In the genomic region with DNA sequence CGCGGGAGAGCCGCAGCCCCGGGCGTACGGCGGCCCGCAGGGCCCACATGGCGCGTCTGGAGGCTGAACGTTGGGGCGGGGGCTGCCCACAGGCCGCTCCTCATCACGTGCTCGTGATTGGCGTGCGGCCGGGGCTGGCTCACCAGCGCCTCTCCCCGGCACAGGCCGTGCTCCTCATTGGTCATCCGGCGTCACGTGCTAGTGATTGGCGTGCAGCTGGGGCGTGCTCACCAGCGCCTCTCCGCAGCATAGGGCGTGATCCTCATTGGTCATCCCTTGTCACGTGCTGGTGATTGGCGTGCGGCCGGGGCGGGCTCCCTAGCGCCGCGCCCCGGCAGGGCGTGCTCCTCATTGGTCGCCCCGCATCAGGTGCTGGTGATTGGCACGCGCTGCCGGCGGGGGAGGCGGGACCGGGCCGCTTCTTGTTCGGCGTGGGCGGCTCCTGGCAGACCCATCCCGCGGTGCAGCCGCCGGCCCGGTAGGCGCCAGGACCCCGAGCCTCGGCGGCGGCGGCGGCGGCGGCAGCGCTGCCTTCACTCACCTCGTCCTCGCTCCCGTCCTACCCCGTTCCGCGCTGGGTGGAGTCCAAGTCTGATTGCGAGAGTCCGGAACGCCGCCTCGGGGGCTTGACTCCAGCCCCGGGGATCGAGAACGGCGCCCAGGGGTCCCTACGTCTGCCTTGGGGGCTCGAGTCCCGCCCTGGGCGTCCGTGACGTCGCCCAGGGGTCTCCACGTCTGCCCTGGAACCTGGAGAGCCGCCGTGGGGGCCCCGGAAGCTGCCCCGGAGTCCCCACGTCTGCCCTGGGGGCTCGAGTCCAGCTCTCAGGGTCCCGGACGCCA, we compare ENCODE assay signal across 1 cellular context.
A peak's percentile ranks its signal among the peaks of the same experiment; 100 is the strongest.
TF ChIP-seq lines count a peak whose summit lies in the region.

A gene with protein sequence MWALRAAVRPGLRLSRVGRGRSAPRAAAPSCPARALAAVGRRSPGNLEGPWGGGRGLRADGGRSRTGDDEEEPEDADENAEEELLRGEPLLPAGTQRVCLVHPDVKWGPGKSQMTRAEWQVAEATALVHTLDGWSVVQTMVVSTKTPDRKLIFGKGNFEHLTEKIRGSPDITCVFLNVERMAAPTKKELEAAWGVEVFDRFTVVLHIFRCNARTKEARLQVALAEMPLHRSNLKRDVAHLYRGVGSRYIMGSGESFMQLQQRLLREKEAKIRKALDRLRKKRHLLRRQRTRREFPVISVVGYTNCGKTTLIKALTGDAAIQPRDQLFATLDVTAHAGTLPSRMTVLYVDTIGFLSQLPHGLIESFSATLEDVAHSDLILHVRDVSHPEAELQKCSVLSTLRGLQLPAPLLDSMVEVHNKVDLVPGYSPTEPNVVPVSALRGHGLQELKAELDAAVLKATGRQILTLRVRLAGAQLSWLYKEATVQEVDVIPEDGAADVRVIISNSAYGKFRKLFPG (minus strand): TSS at position 58 of the 840 bp plus-strand sequence. CDS start 9 bp downstream, at position 49.

TF ChIP-seq in IMR-90, 13 proteins besides CTCF, POLR2A, EP300 and RAD21:
- TF ChIP-seq, protein P1, sequence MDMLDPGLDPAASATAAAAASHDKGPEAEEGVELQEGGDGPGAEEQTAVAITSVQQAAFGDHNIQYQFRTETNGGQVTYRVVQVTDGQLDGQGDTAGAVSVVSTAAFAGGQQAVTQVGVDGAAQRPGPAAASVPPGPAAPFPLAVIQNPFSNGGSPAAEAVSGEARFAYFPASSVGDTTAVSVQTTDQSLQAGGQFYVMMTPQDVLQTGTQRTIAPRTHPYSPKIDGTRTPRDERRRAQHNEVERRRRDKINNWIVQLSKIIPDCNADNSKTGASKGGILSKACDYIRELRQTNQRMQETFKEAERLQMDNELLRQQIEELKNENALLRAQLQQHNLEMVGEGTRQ (IDR thresholded peaks at IDR 0.05; ENCODE audit: low read depth, low read length) = peak; percentile 99
- no peak for TF ChIP-seq RFX5 (IDR thresholded peaks at IDR 0.05; ENCODE audit: low read depth, low read length)
- TF ChIP-seq MXI1 (IDR thresholded peaks at IDR 0.05; ENCODE audit: borderline replicate concordance, low read depth, low read length) = peak; percentile 70; the same call in 1 of the 2 replicates
- TF ChIP-seq MAFK (IDR thresholded peaks at IDR 0.05; ENCODE audit: low read depth, low read length) = no peak
- TF ChIP-seq, protein P2, sequence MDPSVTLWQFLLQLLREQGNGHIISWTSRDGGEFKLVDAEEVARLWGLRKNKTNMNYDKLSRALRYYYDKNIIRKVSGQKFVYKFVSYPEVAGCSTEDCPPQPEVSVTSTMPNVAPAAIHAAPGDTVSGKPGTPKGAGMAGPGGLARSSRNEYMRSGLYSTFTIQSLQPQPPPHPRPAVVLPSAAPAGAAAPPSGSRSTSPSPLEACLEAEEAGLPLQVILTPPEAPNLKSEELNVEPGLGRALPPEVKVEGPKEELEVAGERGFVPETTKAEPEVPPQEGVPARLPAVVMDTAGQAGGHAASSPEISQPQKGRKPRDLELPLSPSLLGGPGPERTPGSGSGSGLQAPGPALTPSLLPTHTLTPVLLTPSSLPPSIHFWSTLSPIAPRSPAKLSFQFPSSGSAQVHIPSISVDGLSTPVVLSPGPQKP (IDR thresholded peaks at IDR 0.05; ENCODE audit: borderline replicate concordance, low read depth, low read length) = no peak
- TF ChIP-seq NFE2L2 (IDR thresholded peaks at IDR 0.05; ENCODE audit: low read depth, low read length) = no peak
- TF ChIP-seq MAZ (IDR thresholded peaks at IDR 0.05; ENCODE audit: borderline replicate concordance, low read depth, low read length) = peak; percentile 73
- TF ChIP-seq CHD1 (IDR thresholded peaks at IDR 0.05; ENCODE audit: low read depth, low read length) = 0 out of 2 replicates have a peak, but pooled peaks have one; percentile 46
- no peak for TF ChIP-seq SMC3 (IDR thresholded peaks at IDR 0.05; ENCODE audit: low read depth, low read length)
- no peak for TF ChIP-seq CEBPB (IDR thresholded peaks at IDR 0.05; ENCODE audit: low read depth, low read length)
- peak; percentile 96 for TF ChIP-seq FOS (IDR thresholded peaks at IDR 0.05; ENCODE audit: low read depth, low read length)
- TF ChIP-seq BHLHE40 (IDR thresholded peaks at IDR 0.05; ENCODE audit: low read depth, low read length) = peak; percentile 96
- no peak for TF ChIP-seq RCOR1 (IDR thresholded peaks at IDR 0.05; ENCODE audit: insufficient replicate concordance, low read length)
